ENCODE assay signal across 11 cellular contexts in genomic region chr7:36191292-36191920, GRCh38. TPM values are rescaled to one million over a fixed set of nuclear protein-coding genes. Genes with fewer than 3 reads are reported as not detected.
DNase-seq lines count a peak whose midpoint lies in the region; ATAC-seq, FAIRE-seq and TF ChIP-seq lines count a peak whose summit lies in the region.
"Had no signal": no experiment of that assay in that cellular context is flagged by ENCODE, and none has a peak within 500 bp of the region (broad histone marks: within the 10 kb centered on the region; RNA-seq: fewer than 3 reads in every experiment).

No MANE protein-coding gene starts in this region.

- H3K4me3 Mint-ChIP-seq in stimulated activated effector memory CD8-positive, alpha-beta T cell treated with anti-CD3 and anti-CD28 coated beads, Interleukin-12 subunit alpha, Interleukin-12 subunit beta, amount 100 ng/mL, for 72 hours = no peak overlapping the region

- no peak overlapping the region for H3K4me3 ChIP-seq in bronchial epithelial cell (ENCODE audit: low read depth, low read length)

- no peak for TF ChIP-seq CTCF in bronchial epithelial cell (IDR thresholded peaks at IDR 0.05; ENCODE audit: insufficient read depth, low read length, severe bottlenecking)

- DNase-seq in bronchial epithelial cell (ENCODE audit: low read depth) = no peak
- DNase-seq in stimulated activated effector memory CD8-positive, alpha-beta T cell treated with anti-CD3 and anti-CD28 coated beads, Interleukin-12 subunit alpha, Interleukin-12 subunit beta, amount 100 ng/mL, for 72 hours (ENCODE audit: low spot score in 2 of 2) = no peak
- DNase-seq in central memory CD4-positive, alpha-beta T cell = no peak
- DNase-seq in cerebellum (ENCODE audit: low spot score) = no peak
- no peak for DNase-seq in DMS79 (lab: John Stamatoyannopoulos, UW)
- DNase-seq: activated T-cell treated with anti-CD3 and anti-CD28 coated beads for 4 hours; NK-92 treated with Interleukin-12 subunit alpha and Interleukin-12 subunit beta, amount 100 ng/mL, for 24 hours; stimulated activated naive CD4-positive, alpha-beta T cell; T-helper 9 cell had no signal

- H3K4me1 Mint-ChIP-seq in stimulated activated effector memory CD8-positive, alpha-beta T cell treated with anti-CD3 and anti-CD28 coated beads, Interleukin-12 subunit alpha, Interleukin-12 subunit beta, amount 100 ng/mL, for 72 hours = no peaks in the 10 kb centered on the region

- ATAC-seq in GM18909 (IDR thresholded peaks at IDR 0.05; ENCODE audit: poor library complexity, unreplicated experiment) (peak; percentile 22), HG03175 (IDR thresholded peaks at IDR 0.05; ENCODE audit: unreplicated experiment) (peak; percentile 28)
- ATAC-seq in stimulated activated effector memory CD8-positive, alpha-beta T cell treated with anti-CD3 and anti-CD28 coated beads, Interleukin-12 subunit alpha, Interleukin-12 subunit beta, amount 100 ng/mL, for 72 hours = no peak

- H3K9me3 Mint-ChIP-seq in stimulated activated effector memory CD8-positive, alpha-beta T cell treated with anti-CD3 and anti-CD28 coated beads, Interleukin-12 subunit alpha, Interleukin-12 subunit beta, amount 100 ng/mL, for 72 hours = no peaks in the 10 kb centered on the region

- FAIRE-seq in bronchial epithelial cell (lab: Jason Lieb, UNC) = peak; percentile 93

- no peaks in the 10 kb centered on the region for H3K36me3 ChIP-seq in bronchial epithelial cell (ENCODE audit: control insufficient read depth, insufficient read depth, low read length)

- H3K27me3 ChIP-seq in bronchial epithelial cell (ENCODE audit: control insufficient read depth, insufficient read depth, low read length) = no peaks in the 10 kb centered on the region

- no peaks in the 10 kb centered on the region for H3K36me3 Mint-ChIP-seq in stimulated activated effector memory CD8-positive, alpha-beta T cell treated with anti-CD3 and anti-CD28 coated beads, Interleukin-12 subunit alpha, Interleukin-12 subunit beta, amount 100 ng/mL, for 72 hours

- peak overlapping the region; percentile 2 for H3K27ac Mint-ChIP-seq in stimulated activated effector memory CD8-positive, alpha-beta T cell treated with anti-CD3 and anti-CD28 coated beads, Interleukin-12 subunit alpha, Interleukin-12 subunit beta, amount 100 ng/mL, for 72 hours

RNA-seq across cellular contexts. Expression of gene EEPD1, which starts 38.4 kb away (rescaled TPM):
- total RNA-seq in bronchial epithelial cell (2.3 and 2.9 TPM in 2 replicates), cerebellum (12.1 TPM)
